Comparison of ENCODE assay signal across 9 cellular contexts in genomic region chr11:64745219-64745522, GRCh38. TPM values are rescaled to one million over a fixed set of nuclear protein-coding genes. Genes with fewer than 3 reads are reported as not detected.
DNase-seq lines count a peak whose midpoint lies in the region; ATAC-seq and TF ChIP-seq lines count a peak whose summit lies in the region.
"Had no signal": no experiment of that assay in that cellular context is flagged by ENCODE, and none has a peak within 500 bp of the region (broad histone marks: within the 10 kb centered on the region; RNA-seq: fewer than 3 reads in every experiment).

No MANE protein-coding gene starts in this region.

- H3K9me3 ChIP-seq in PC-3 (ENCODE audit: low read length): no peaks in the 10 kb centered on the region
- H3K9me3 ChIP-seq in spleen: no peaks in the 10 kb centered on the region

- BruUV-seq in PC-3 (replicated peaks; lab: Mats Ljungman, UMichigan): no TSS peak

- H3K36me3 ChIP-seq in PC-3 (ENCODE audit: low read depth, low read length) (no peaks in the 10 kb centered on the region), spleen (peaks cover 0 to 19% (median 10%) of the 10 kb centered on the region in 6 donors)

- no peak overlapping the region for H3K9ac ChIP-seq in PC-3 (ENCODE audit: low read length)

- POLR2A ChIA-PET in PC-3 (lab: Charles Lee; ENCODE audit: unreplicated experiment): no interaction called here

- peaks cover 27% of the 10 kb centered on the region for H3K36me3 Mint-ChIP-seq in activated naive CD4-positive, alpha-beta T cell treated with anti-CD3 and anti-CD28 coated beads, Interleukin-2, amount 10 ng/mL, durations not matched to agents 7 days and 5 days

- TF ChIP-seq POLR2A in spleen (IDR thresholded peaks at IDR 0.05) (peak in 2 of 3 donors; percentile 24 to 43), erythroblast (IDR thresholded peaks at IDR 0.05; ENCODE audit: low read length) (no peak)

- H3K4me3 ChIP-seq in GM12875 (ENCODE audit: low read depth, low read length) (peak overlapping the region; percentile 64), PC-3 (ENCODE audit: low read length) (no peak overlapping the region), spleen (peak overlapping the region; percentile 30 to 96 (median 74))

- H3K4me1 ChIP-seq in PC-3 (ENCODE audit: insufficient read depth, low read length): peaks cover 13% of the 10 kb centered on the region
- H3K4me1 ChIP-seq in spleen: peaks cover 27 to 96% (median 58%) of the 10 kb centered on the region in 6 donors

- H3K27ac ChIP-seq in PC-3 (ENCODE audit: low read length) (no peak overlapping the region), spleen (peak overlapping the region; percentile 87 to 100 (median 96))

- DNase-seq in PC-3: no peak
- DNase-seq in activated naive CD4-positive, alpha-beta T cell treated with anti-CD3 and anti-CD28 coated beads, Interleukin-2, amount 10 ng/mL, durations not matched to agents 7 days and 5 days: peak; percentile 94
- peak in 27 of 51 donors; percentile 15 to 55 (median 35) for DNase-seq in hypothalamus (lab: John Stamatoyannopoulos, UW)
- peak; percentile 100 for DNase-seq in spleen
- DNase-seq in erythroblast (lab: John Stamatoyannopoulos, UW): no peak

- intact Hi-C loops in PC-3 (cut with micrococcal nuclease): no loop called here
- intact Hi-C loops in spleen (cut with DNase I; ENCODE audit: low total_unique reads): no loop called here

- H3K9me3 Mint-ChIP-seq in activated naive CD4-positive, alpha-beta T cell treated with anti-CD3 and anti-CD28 coated beads, Interleukin-2, amount 10 ng/mL, durations not matched to agents 7 days and 5 days: no peaks in the 10 kb centered on the region

- no peaks in the 10 kb centered on the region for H3F3A ChIP-seq in PC-3 (ENCODE audit: low read length, unreplicated experiment)

- peaks cover 4% of the 10 kb centered on the region for H3K27me3 Mint-ChIP-seq in activated naive CD4-positive, alpha-beta T cell treated with anti-CD3 and anti-CD28 coated beads, Interleukin-2, amount 10 ng/mL, durations not matched to agents 7 days and 5 days

- H3K4me3 Mint-ChIP-seq in activated naive CD4-positive, alpha-beta T cell treated with anti-CD3 and anti-CD28 coated beads, Interleukin-2, amount 10 ng/mL, durations not matched to agents 7 days and 5 days: peak overlapping the region; percentile 98

- peak overlapping the region; percentile 98 for H3K27ac Mint-ChIP-seq in activated naive CD4-positive, alpha-beta T cell treated with anti-CD3 and anti-CD28 coated beads, Interleukin-2, amount 10 ng/mL, durations not matched to agents 7 days and 5 days

- H2AFZ ChIP-seq in PC-3 (ENCODE audit: low read length): no peak overlapping the region

- TF ChIP-seq CTCF in GM12875 (IDR thresholded peaks at IDR 0.05; ENCODE audit: borderline replicate concordance, insufficient read depth, low read depth, low read length) (no peak), PC-3 (conservative IDR thresholded peaks at IDR 0.05; ENCODE audit: low read depth, low read length) (no peak), spleen (IDR thresholded peaks at IDR 0.05 in 8 of 11, conservative IDR thresholded peaks at IDR 0.05 in 3 of 11) (peak in 4 of 11 experiments; percentile 7 to 31 (median 12))

- CTCF ChIA-PET in PC-3 (lab: Charles Lee): no interaction called here
- CTCF ChIA-PET in activated naive CD4-positive, alpha-beta T cell treated with anti-CD3 and anti-CD28 coated beads, Interleukin-2, amount 10 ng/mL, durations not matched to agents 7 days and 5 days (lab: Charles Lee): interaction anchor here (1.4 to 13.4 kb wide), 5 partner anchors 12 to 99 kb away, joined by 4 to 208 read pairs (median 9); partner anchors contain the start of genes CDC42BPG, PYGM and SF1

- no peak for ATAC-seq in PC-3
- ATAC-seq in HG02588 (IDR thresholded peaks at IDR 0.05; ENCODE audit: unreplicated experiment): no peak
- no peak for ATAC-seq in GM21737 (IDR thresholded peaks at IDR 0.05; ENCODE audit: unreplicated experiment)

- H3K9me2 ChIP-seq in PC-3 (replicated peaks; ENCODE audit: low read length): no peaks in the 10 kb centered on the region

- 0 to 2% (median 2%) methylated on average over 12 to 17 of the region's 17 CpGs for WGBS in spleen, 5 donors

- H3K79me2 ChIP-seq in PC-3 (ENCODE audit: low read length): no peaks in the 10 kb centered on the region

- H3K4me1 Mint-ChIP-seq in activated naive CD4-positive, alpha-beta T cell treated with anti-CD3 and anti-CD28 coated beads, Interleukin-2, amount 10 ng/mL, durations not matched to agents 7 days and 5 days: peaks cover 53% of the 10 kb centered on the region

- H3K4me2 ChIP-seq in PC-3 (ENCODE audit: low read length): peak overlapping the region; percentile 20; the same call in 1 of the 2 replicates

- H3K27me3 ChIP-seq in PC-3 (ENCODE audit: low read length): peaks cover 36% of the 10 kb centered on the region
- peaks cover 0 to 7% (median 0%) of the 10 kb centered on the region in 7 donors for H3K27me3 ChIP-seq in spleen (replicated peaks in 1 of 7)

- H4K20me1 ChIP-seq in PC-3 (ENCODE audit: low read length): no peaks in the 10 kb centered on the region

RNA-seq across cellular contexts. Expression of gene RASGRP2, which starts 1.2 kb away (rescaled TPM):
- total RNA-seq in PC-3 (2014; rRNA removed) (not detected in 2 replicates), spleen (100 to 1,000 TPM; 148 to 242 (median 206) TPM)
- polyA plus RNA-seq in spleen: 100 to 1,000 TPM; 216 to 283 (median 252) TPM
- total RNA-seq: HT1080 had no signal

RNA-seq across cellular contexts. Expression of gene PYGM, which starts 14.6 kb away (rescaled TPM):
- 0.95 and 1.3 TPM in 2 replicates for total RNA-seq in PC-3 (2014; rRNA removed)
- 1 to 10 TPM; 2.7 to 7.2 (median 5.1) TPM for total RNA-seq in spleen
- polyA plus RNA-seq in spleen: 1 to 10 TPM; 1.7 to 2.4 (median 2.1) TPM

RNA-seq across cellular contexts. Expression of gene NRXN2, which starts 22.2 kb away (rescaled TPM):
- total RNA-seq in PC-3 (2014; rRNA removed) (not detected in 2 replicates), spleen (10 to 100 TPM in 1 of 7 donors, 1 to 10 TPM in 6; 2.2 to 12.9 (median 3.3) TPM)
- 1 to 10 TPM in 1 of 3 donors, under 1 TPM in 2; 0.59 to 1.4 (median 0.61) TPM for polyA plus RNA-seq in spleen

RNA-seq across cellular contexts. Expression of gene SF1, which starts 33.2 kb away (rescaled TPM):
- 209 and 217 TPM in 2 replicates for total RNA-seq in PC-3 (2014; rRNA removed)
- 100 to 1,000 TPM; 359 to 585 (median 458) TPM for total RNA-seq in spleen
- 100 to 1,000 TPM in 2 of 3 donors, 10 to 100 TPM in 1; 54.2 to 140 (median 121) TPM for polyA plus RNA-seq in spleen

RNA-seq across cellular contexts. Expression of gene MAP4K2, which starts 57.8 kb away (rescaled TPM):
- total RNA-seq in PC-3 (2014; rRNA removed): 55.6 and 57.0 TPM in 2 replicates
- total RNA-seq in spleen: 100 to 1,000 TPM in 1 of 7 donors, 10 to 100 TPM in 6; 41.5 to 106 (median 57.4) TPM
- polyA plus RNA-seq in spleen: 10 to 100 TPM; 40.8 to 70.8 (median 63.8) TPM

Comparison
In these comparisons a context has a peak if more than half of its experiments do, and no peak if none do; other contexts are left out.
1. DNase-seq: peak in activated naive CD4-positive, alpha-beta T cell treated with anti-CD3 and anti-CD28 coated beads, Interleukin-2, amount 10 ng/mL, durations not matched to agents 7 days and 5 days (single experiment), hypothalamus (27 of 51) and spleen (single experiment); none in PC-3 (single experiment) and erythroblast (0 of 2).
2. RNA of gene RASGRP2, which starts 1.2 kb away (total RNA-seq): 148 to 242 TPM in spleen; not detected in PC-3; every median in the first group is over 100 times any median in the second.